In the genomic region with DNA sequence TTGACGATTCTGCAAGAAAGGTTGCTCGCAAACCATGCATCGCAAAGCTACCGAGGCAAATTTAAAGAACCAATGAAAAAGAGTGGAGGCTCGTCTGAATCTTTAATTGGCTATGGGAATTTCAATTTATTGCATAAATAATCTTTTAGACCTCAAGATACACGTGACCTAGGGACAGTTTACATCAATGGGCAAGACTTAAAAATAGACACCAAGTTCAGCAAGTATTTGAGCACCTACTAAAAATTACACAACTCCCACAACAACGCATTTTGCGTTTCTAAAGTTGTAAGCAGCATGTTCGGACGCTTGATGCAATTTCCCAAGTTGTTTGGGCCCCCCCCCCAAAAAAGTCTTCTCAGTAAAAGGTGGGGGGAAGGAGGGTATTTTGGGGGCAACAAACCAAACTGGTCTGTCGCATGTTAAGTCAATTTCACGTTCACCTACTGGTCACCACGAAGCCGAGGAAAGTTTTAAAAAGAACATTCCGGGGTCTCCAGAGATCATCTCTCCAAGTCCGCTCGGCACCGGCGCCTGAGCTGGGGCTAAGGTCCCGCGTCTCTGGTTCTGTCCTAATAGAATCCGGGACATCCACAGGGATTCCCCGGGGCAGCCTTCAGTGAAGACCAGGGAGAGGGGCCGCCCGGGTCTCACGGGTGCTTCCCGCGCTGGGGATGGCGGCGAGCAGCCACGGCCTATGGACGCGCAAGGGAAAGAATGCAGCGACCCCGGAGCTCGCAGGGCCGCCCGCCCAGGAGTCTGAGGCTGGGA, we compare ENCODE assay signal across 8 cellular contexts. TPM values are rescaled to one million over a fixed set of nuclear protein-coding genes. Genes with fewer than 3 reads are reported as not detected.
A peak's percentile ranks its signal among the peaks of the same experiment; 100 is the strongest.
DNase-seq lines count a peak whose midpoint lies in the region; ATAC-seq and TF ChIP-seq lines count a peak whose summit lies in the region.

No MANE protein-coding gene starts in this region.

- no peak for TF ChIP-seq CTCF in mucosa of descending colon (IDR thresholded peaks at IDR 0.05)
- no peak for TF ChIP-seq CTCF in vagina (IDR thresholded peaks at IDR 0.05)

- intact Hi-C loops in mucosa of descending colon (cut with DNase I, micrococcal nuclease) = no loop called here
- intact Hi-C loops in vagina (cut with DNase I) = loop anchor here (5.0 kb wide), 1 partner anchor 285 kb away; a partner anchor contains a TSS

- H3K4me1 ChIP-seq in duodenal mucosa (ENCODE audit: control insufficient read depth in 1 of 2, insufficient read depth in 2 of 2, low read length in 2 of 2) (peaks cover 43 to 54% of the 10 kb centered on the region in 2 donors), mucosa of descending colon (ENCODE audit: low read depth) (peaks cover 34% of the 10 kb centered on the region), vagina (peaks cover 77% of the 10 kb centered on the region)

- in situ Hi-C loops in SK-MEL-5 (cut with HindIII; ENCODE audit: low pct_unique_long_range_greater_than_20kb, low sequenced_read_pairs) = no loop called here

- peak; percentile 1 for ATAC-seq in HG03064 (IDR thresholded peaks at IDR 0.05; ENCODE audit: low read depth, unreplicated experiment)
- peak; percentile 0 for ATAC-seq in mucosa of descending colon

- H3K4me3 ChIP-seq in duodenal mucosa (ENCODE audit: low read depth in 1 of 2, low read length in 2 of 2) = peak overlapping the region; percentile 88 to 95
- H3K4me3 ChIP-seq in mucosa of descending colon = peak overlapping the region; percentile 83
- peak overlapping the region; percentile 75 to 91 for H3K4me3 ChIP-seq in vagina

- no peaks in the 10 kb centered on the region for H3K9me3 ChIP-seq in duodenal mucosa (ENCODE audit: control insufficient read depth in 1 of 2, low read length in 2 of 2)
- H3K9me3 ChIP-seq in mucosa of descending colon = no peaks in the 10 kb centered on the region
- H3K9me3 ChIP-seq in vagina = no peaks in the 10 kb centered on the region

- H3K36me3 ChIP-seq in duodenal mucosa (ENCODE audit: control insufficient read depth in 1 of 2, insufficient read depth in 2 of 2, low read length in 2 of 2) (no peaks in the 10 kb centered on the region), mucosa of descending colon (ENCODE audit: low read depth) (no peaks in the 10 kb centered on the region), vagina (no peaks in the 10 kb centered on the region)

- peak overlapping the region; percentile 99 for H3K27ac ChIP-seq in duodenal mucosa (ENCODE audit: low read depth, low read length)
- H3K27ac ChIP-seq in vagina = peak overlapping the region; percentile 92

- peak overlapping the region; percentile 90 to 96 for H3K9ac ChIP-seq in duodenal mucosa (ENCODE audit: low read depth in 1 of 2, low read length in 2 of 2)

- H3K27me3 ChIP-seq in duodenal mucosa (ENCODE audit: control insufficient read depth in 1 of 2, insufficient read depth in 2 of 2, low read length in 2 of 2) = no peaks in the 10 kb centered on the region
- no peaks in the 10 kb centered on the region for H3K27me3 ChIP-seq in vagina

- peak; percentile 36 for DNase-seq in NCI-H510A treated with DMSO at 0.1 percent for 48 hours (lab: John Stamatoyannopoulos, UW)
- no peak for DNase-seq in NCI-H510A (lab: John Stamatoyannopoulos, UW)
- DNase-seq in SK-MEL-5 (ENCODE audit: low read depth, low spot score) = peak; percentile 43
- peak in 1 of 3 donors; percentile 56 for DNase-seq in mucosa of descending colon
- peak in 1 of 2 donors; percentile 91 for DNase-seq in vagina (ENCODE audit: extremely low spot score in 2 of 2)
- DNase-seq in NCI-H2029 (lab: John Stamatoyannopoulos, UW) = no peak

- no peak for TF ChIP-seq POLR2A in vagina (IDR thresholded peaks at IDR 0.05)

RNA-seq across cellular contexts. Expression of a gene that starts 0.8 kb away (rescaled TPM):
- total RNA-seq in SK-MEL-5 (2014; rRNA removed; shearing (Covaris generic)) = 163 and 176 TPM in 2 replicates
- 119 and 153 TPM in 2 replicates for polyA plus RNA-seq in SK-MEL-5 (2015; cell fraction: cytosol; rRNA removed)
- polyA plus RNA-seq in SK-MEL-5 (2015; cell fraction: nucleus; rRNA removed) = 459 and 517 TPM in 2 replicates
- total RNA-seq in mucosa of descending colon (100 to 1,000 TPM in 2 of 3 donors, 10 to 100 TPM in 1; 70.3 to 117 (median 105) TPM), vagina (159 TPM)

RNA-seq across cellular contexts. Expression of a gene that starts 1.0 kb away (rescaled TPM):
- total RNA-seq in SK-MEL-5 (2014; rRNA removed; shearing (Covaris generic)) = 32.8 and 34.9 TPM in 2 replicates
- 23.7 and 32.6 TPM in 2 replicates for polyA plus RNA-seq in SK-MEL-5 (2015; cell fraction: cytosol; rRNA removed)
- polyA plus RNA-seq in SK-MEL-5 (2015; cell fraction: nucleus; rRNA removed) = 42.9 and 43.1 TPM in 2 replicates
- 10 to 100 TPM; 10.9 to 25.9 (median 22.3) TPM for total RNA-seq in mucosa of descending colon
- 8.6 TPM for total RNA-seq in vagina

Comparison
In these comparisons a context has a peak if more than half of its experiments do, and no peak if none do; other contexts are left out.
1. DNase-seq: peak in NCI-H510A treated with DMSO at 0.1 percent for 48 hours (single experiment) and SK-MEL-5 (single experiment); none in NCI-H510A (single experiment) and NCI-H2029 (single experiment).
2. Peak in every context shown above with its lines, with median percentiles within 50 percentile points of each other: H3K4me3 ChIP-seq.